ENCODE assay signal across 20 cellular contexts in genomic region chr3:65107174-65107573, GRCh38.
A peak's percentile ranks its signal among the peaks of the same experiment; 100 is the strongest.
DNase-seq lines count a peak whose midpoint lies in the region; ATAC-seq and TF ChIP-seq lines count a peak whose summit lies in the region.
"Had no signal": no experiment of that assay in that cellular context is flagged by ENCODE, and none has a peak within 500 bp of the region (broad histone marks: within the 10 kb centered on the region; RNA-seq: fewer than 3 reads in every experiment).

No MANE protein-coding gene starts in this region.

- TF ChIP-seq CTCF in fibroblast of pulmonary artery (IDR thresholded peaks at IDR 0.05; ENCODE audit: low read length, missing control alignments) = no peak
- TF ChIP-seq CTCF in neural crest cell (conservative IDR thresholded peaks at IDR 0.05) = no peak
- no peak for TF ChIP-seq CTCF in body of pancreas (IDR thresholded peaks at IDR 0.05)
- TF ChIP-seq CTCF in mucosa of descending colon (IDR thresholded peaks at IDR 0.05) = no peak

- WGBS in body of pancreas, 2 donors = 42 to 58% methylated on average over 5 of the region's 5 CpGs

- H3K4me2 ChIP-seq in Karpas-422 (ENCODE audit: low read depth, low read length, poor library complexity, severe bottlenecking) = no peak overlapping the region

- ATAC-seq in HG02884 (IDR thresholded peaks at IDR 0.05; ENCODE audit: unreplicated experiment) (no peak), body of pancreas (no peak), mucosa of descending colon (no peak)
- ATAC-seq: lower lobe of right lung, natural killer cell, Right ventricle myocardium inferior had no signal

- no peaks in the 10 kb centered on the region for H3K9me3 Mint-ChIP-seq in neural crest cell

- no peaks in the 10 kb centered on the region for H3K36me3 ChIP-seq in adipocyte (ENCODE audit: control insufficient read depth, insufficient read depth, low read length, severe bottlenecking)
- no peaks in the 10 kb centered on the region for H3K36me3 ChIP-seq in Karpas-422 (ENCODE audit: insufficient read depth, low read length)
- H3K36me3 ChIP-seq in body of pancreas (replicated peaks in 1 of 2; ENCODE audit: insufficient read depth in 1 of 2, low read depth in 2 of 2) = no peaks in the 10 kb centered on the region
- H3K36me3 ChIP-seq in mucosa of descending colon (ENCODE audit: low read depth) = no peaks in the 10 kb centered on the region
- H3K36me3 ChIP-seq: colonic mucosa, lower lobe of right lung had no signal

- peaks cover 14% of the 10 kb centered on the region for H3K4me1 Mint-ChIP-seq in neural crest cell
- H3K4me1 Mint-ChIP-seq: CD14-positive monocyte, natural killer cell had no signal

- H3K4me1 ChIP-seq in adipocyte (ENCODE audit: control insufficient read depth, insufficient read depth, low read length) = peaks cover 5% of the 10 kb centered on the region
- H3K4me1 ChIP-seq in Karpas-422 (ENCODE audit: low read length) = no peaks in the 10 kb centered on the region
- no peaks in the 10 kb centered on the region for H3K4me1 ChIP-seq in body of pancreas
- H3K4me1 ChIP-seq in mucosa of descending colon (ENCODE audit: low read depth) = no peaks in the 10 kb centered on the region
- H3K4me1 ChIP-seq: colonic mucosa, lower lobe of right lung had no signal

- H3K27ac Mint-ChIP-seq in neural crest cell (ENCODE audit: unreplicated experiment) = peak overlapping the region; percentile 20
- H3K27ac Mint-ChIP-seq: CD14-positive monocyte, natural killer cell had no signal

- H3K4me3 ChIP-seq in adipocyte (ENCODE audit: low read length) = no peak overlapping the region
- H3K4me3 ChIP-seq in fibroblast of pulmonary artery (replicated peaks; ENCODE audit: low read depth, low read length) = no peak overlapping the region
- no peak overlapping the region for H3K4me3 ChIP-seq in Karpas-422 (ENCODE audit: low read length)
- H3K4me3 ChIP-seq in body of pancreas = no peak overlapping the region
- no peak overlapping the region for H3K4me3 ChIP-seq in mucosa of descending colon
- H3K4me3 ChIP-seq: colonic mucosa, lower lobe of right lung had no signal

- H3K9ac ChIP-seq in adipocyte (ENCODE audit: low read length) (no peak overlapping the region), Karpas-422 (ENCODE audit: low read length) (no peak overlapping the region)

- peaks cover 5% of the 10 kb centered on the region for H3K27me3 ChIP-seq in adipocyte (replicated peaks; ENCODE audit: control insufficient read depth, insufficient read depth, low read length)
- no peaks in the 10 kb centered on the region for H3K27me3 ChIP-seq in Karpas-422 (ENCODE audit: low read length)
- H3K27me3 ChIP-seq in body of pancreas = no peaks in the 10 kb centered on the region
- H3K27me3 ChIP-seq: colonic mucosa had no signal

- H3K9me3 ChIP-seq in adipocyte (ENCODE audit: control insufficient read depth, low read length) = peaks cover 5% of the 10 kb centered on the region
- no peaks in the 10 kb centered on the region for H3K9me3 ChIP-seq in Karpas-422 (ENCODE audit: low read length)
- H3K9me3 ChIP-seq in body of pancreas = no peaks in the 10 kb centered on the region
- H3K9me3 ChIP-seq in mucosa of descending colon = no peaks in the 10 kb centered on the region
- H3K9me3 ChIP-seq: colonic mucosa, lower lobe of right lung had no signal

- H3K27me3 Mint-ChIP-seq in neural crest cell (ENCODE audit: low read depth) = no peaks in the 10 kb centered on the region

- no peaks in the 10 kb centered on the region for H3K79me2 ChIP-seq in Karpas-422 (ENCODE audit: low read length)

- H3K9me2 ChIP-seq in Karpas-422 (replicated peaks; ENCODE audit: insufficient read depth, low read length) = no peaks in the 10 kb centered on the region

- no peaks in the 10 kb centered on the region for H4K20me1 ChIP-seq in Karpas-422 (ENCODE audit: insufficient read depth, low read depth, low read length)

- H3K36me3 Mint-ChIP-seq in neural crest cell (ENCODE audit: low read depth) = no peaks in the 10 kb centered on the region
- H3K36me3 Mint-ChIP-seq: CD14-positive monocyte, natural killer cell had no signal

- H3K27ac ChIP-seq in Karpas-422 (ENCODE audit: low read length) (no peak overlapping the region), body of pancreas (no peak overlapping the region)
- H3K27ac ChIP-seq: colonic mucosa, epithelial cell of prostate, lower lobe of right lung, VCaP had no signal

- TF ChIP-seq POLR2A in body of pancreas (IDR thresholded peaks at IDR 0.05) = no peak

- H3K4me3 Mint-ChIP-seq in neural crest cell = no peak overlapping the region
- H3K4me3 Mint-ChIP-seq: CD14-positive monocyte, natural killer cell had no signal

- intact Hi-C loops in body of pancreas (cut with DNase I) (no loop called here), mucosa of descending colon (cut with DNase I, micrococcal nuclease) (no loop called here)

- no peak overlapping the region for H2AFZ ChIP-seq in Karpas-422 (ENCODE audit: low read length)

- peak; percentile 26 for DNase-seq in AG20443 (ENCODE audit: low spot score)
- DNase-seq in adipocyte (ENCODE audit: low read depth) = peak; percentile 28
- peak; percentile 83 for DNase-seq in fibroblast of pulmonary artery (ENCODE audit: low read depth)
- DNase-seq in neural crest cell (ENCODE audit: low read depth, low spot score) = no peak
- DNase-seq in Karpas-422 = no peak
- DNase-seq in body of pancreas = no peak
- DNase-seq in mucosa of descending colon = no peak
- DNase-seq: activated naive CD4-positive, alpha-beta T cell treated with Interleukin-2 at 50 U/mL for 16 hours; colonic mucosa; DMS 273 treated with DMSO at 0.1 percent for 48 hours; H7; lower lobe of right lung; natural killer cell; NCI-H1417 treated with DMSO at 0.1 percent for 48 hours; NCI-H526 had no signal

Comparison
In these comparisons a context has a peak if more than half of its experiments do, and no peak if none do; other contexts are left out.
1. DNase-seq: peak in AG20443 (single experiment), adipocyte (single experiment) and fibroblast of pulmonary artery (single experiment); none in neural crest cell (single experiment), Karpas-422 (single experiment), body of pancreas (0 of 4) and mucosa of descending colon (0 of 3).